In the genomic region with DNA sequence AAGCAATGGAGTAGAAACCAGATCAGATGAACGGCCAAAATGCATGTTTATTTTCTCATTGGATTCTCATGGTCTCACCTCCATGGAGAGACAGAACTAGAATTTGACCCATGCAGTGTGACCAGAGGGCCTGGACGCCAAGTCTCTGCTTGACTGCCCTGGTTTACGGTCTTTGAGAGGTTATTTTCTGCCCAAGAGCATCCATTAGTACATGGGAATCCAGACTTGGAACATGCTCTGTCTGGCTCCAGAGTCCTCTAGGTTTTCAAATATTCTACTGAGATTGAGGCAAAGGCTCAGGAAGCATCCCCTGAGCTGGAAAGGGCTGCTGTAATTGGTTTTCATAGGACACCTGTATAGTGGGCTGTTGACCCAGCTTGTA, we compare ENCODE assay signal across 1 cellular context.
TF ChIP-seq lines count a peak whose summit lies in the region.

No MANE protein-coding gene starts in this region.

TF ChIP-seq in SK-N-SH treated with all-trans-retinoic acid at 6 μM for 48 hours, 23 proteins besides CTCF, POLR2A, EP300 and RAD21 (continued from another document):
- TF ChIP-seq, protein P1, sequence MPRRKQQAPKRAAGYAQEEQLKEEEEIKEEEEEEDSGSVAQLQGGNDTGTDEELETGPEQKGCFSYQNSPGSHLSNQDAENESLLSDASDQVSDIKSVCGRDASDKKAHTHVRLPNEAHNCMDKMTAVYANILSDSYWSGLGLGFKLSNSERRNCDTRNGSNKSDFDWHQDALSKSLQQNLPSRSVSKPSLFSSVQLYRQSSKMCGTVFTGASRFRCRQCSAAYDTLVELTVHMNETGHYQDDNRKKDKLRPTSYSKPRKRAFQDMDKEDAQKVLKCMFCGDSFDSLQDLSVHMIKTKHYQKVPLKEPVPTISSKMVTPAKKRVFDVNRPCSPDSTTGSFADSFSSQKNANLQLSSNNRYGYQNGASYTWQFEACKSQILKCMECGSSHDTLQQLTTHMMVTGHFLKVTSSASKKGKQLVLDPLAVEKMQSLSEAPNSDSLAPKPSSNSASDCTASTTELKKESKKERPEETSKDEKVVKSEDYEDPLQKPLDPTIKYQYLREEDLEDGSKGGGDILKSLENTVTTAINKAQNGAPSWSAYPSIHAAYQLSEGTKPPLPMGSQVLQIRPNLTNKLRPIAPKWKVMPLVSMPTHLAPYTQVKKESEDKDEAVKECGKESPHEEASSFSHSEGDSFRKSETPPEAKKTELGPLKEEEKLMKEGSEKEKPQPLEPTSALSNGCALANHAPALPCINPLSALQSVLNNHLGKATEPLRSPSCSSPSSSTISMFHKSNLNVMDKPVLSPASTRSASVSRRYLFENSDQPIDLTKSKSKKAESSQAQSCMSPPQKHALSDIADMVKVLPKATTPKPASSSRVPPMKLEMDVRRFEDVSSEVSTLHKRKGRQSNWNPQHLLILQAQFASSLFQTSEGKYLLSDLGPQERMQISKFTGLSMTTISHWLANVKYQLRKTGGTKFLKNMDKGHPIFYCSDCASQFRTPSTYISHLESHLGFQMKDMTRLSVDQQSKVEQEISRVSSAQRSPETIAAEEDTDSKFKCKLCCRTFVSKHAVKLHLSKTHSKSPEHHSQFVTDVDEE (CRISPR knock-in tag; IDR thresholded peaks at IDR 0.05) = no peak
- TF ChIP-seq ZFP30 (CRISPR knock-in tag; IDR thresholded peaks at IDR 0.05) = no peak
- no peak for TF ChIP-seq OSR1 (CRISPR knock-in tag; IDR thresholded peaks at IDR 0.05)
- TF ChIP-seq TCF4 (CRISPR knock-in tag; IDR thresholded peaks at IDR 0.05; ENCODE audit: borderline replicate concordance) = no peak
